15 cellular contexts compared by ENCODE assay signal in the genomic region with DNA sequence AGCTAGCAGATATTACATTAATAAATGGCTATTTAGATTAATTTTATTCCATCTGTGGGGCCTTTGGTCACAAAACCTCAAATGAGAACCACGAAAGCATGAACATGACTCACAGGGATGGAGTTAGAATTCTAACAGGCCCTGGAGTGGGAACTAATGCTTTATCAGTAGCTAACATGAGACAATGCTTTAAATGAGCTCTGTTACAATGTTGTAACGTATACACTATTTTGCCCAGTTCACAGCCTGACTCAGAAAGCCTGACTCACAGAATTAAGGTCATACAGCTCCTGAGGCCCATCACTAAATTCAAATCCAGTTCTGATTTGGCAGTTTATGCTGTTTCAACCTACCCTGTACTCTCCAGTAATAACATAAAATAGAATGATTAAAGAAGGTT. TPM values are rescaled to one million over a fixed set of nuclear protein-coding genes. Genes with fewer than 3 reads are reported as not detected.
DNase-seq lines count a peak whose midpoint lies in the region; ATAC-seq and TF ChIP-seq lines count a peak whose summit lies in the region.
"Had no signal": no experiment of that assay in that cellular context is flagged by ENCODE, and none has a peak within 500 bp of the region (broad histone marks: within the 10 kb centered on the region; RNA-seq: fewer than 3 reads in every experiment).

No MANE protein-coding gene starts in this region.

- no peaks in the 10 kb centered on the region for H3K4me1 Mint-ChIP-seq in nephron progenitor cell
- H3K4me1 Mint-ChIP-seq in CD4-positive, alpha-beta T cell (ENCODE audit: low read depth) = no peaks in the 10 kb centered on the region
- H3K4me1 Mint-ChIP-seq: CD8-positive, alpha-beta memory T cell had no signal

- ATAC-seq in Panc1 = no peak; the same call in 1 of the 2 replicates
- ATAC-seq in left colon = no peak
- no peak for ATAC-seq in CD4-positive, alpha-beta T cell (ENCODE audit: poor library complexity)

- BruUV-seq in Panc1 (replicated peaks; lab: Mats Ljungman, UMichigan) = no TSS peak

- intact Hi-C loops in Panc1 (cut with micrococcal nuclease; ENCODE audit: unreplicated experiment) (no loop called here), left colon (cut with DNase I, micrococcal nuclease) (no loop called here), transverse colon (cut with DNase I; ENCODE audit: low total_unique reads) (no loop called here)
- intact Hi-C loops in CD4-positive, alpha-beta T cell (cut with DNase I, micrococcal nuclease) = no loop called here

- no peak for TF ChIP-seq EP300 in transverse colon (IDR thresholded peaks at IDR 0.05; ENCODE audit: low read depth)

- peaks cover 4% of the 10 kb centered on the region for H3K27me3 Mint-ChIP-seq in nephron progenitor cell (ENCODE audit: low read depth, poor library complexity)
- H3K27me3 Mint-ChIP-seq in CD4-positive, alpha-beta T cell = no peaks in the 10 kb centered on the region
- H3K27me3 Mint-ChIP-seq: activated naive CD8-positive, alpha-beta T cell; CD8-positive, alpha-beta memory T cell had no signal

- H3K36me3 ChIP-seq in Panc1 (ENCODE audit: control insufficient read depth, insufficient read depth, low read length) = no peaks in the 10 kb centered on the region
- no peaks in the 10 kb centered on the region for H3K36me3 ChIP-seq in transverse colon
- H3K36me3 ChIP-seq: WERI-Rb-1 had no signal

- no peak for TF ChIP-seq POLR2A in transverse colon (IDR thresholded peaks at IDR 0.05)

- CTCF ChIA-PET in Panc1 (lab: Charles Lee) = no interaction called here
- CTCF ChIA-PET in CD4-positive, alpha-beta T cell (lab: Charles Lee) = no interaction called here

- POLR2A ChIA-PET in Panc1 (lab: Charles Lee) = no interaction called here
- POLR2A ChIA-PET in CD4-positive, alpha-beta T cell (lab: Charles Lee) = no interaction called here

- H3K36me3 Mint-ChIP-seq in nephron progenitor cell (ENCODE audit: low read depth) = no peaks in the 10 kb centered on the region
- H3K36me3 Mint-ChIP-seq in CD4-positive, alpha-beta T cell (ENCODE audit: low read depth) = no peaks in the 10 kb centered on the region
- H3K36me3 Mint-ChIP-seq: activated naive CD8-positive, alpha-beta T cell; CD8-positive, alpha-beta memory T cell had no signal

- DNase-seq in COLO829 (ENCODE audit: low spot score) (peak; percentile 28), Panc1 (ENCODE audit: low read depth, low spot score) (no peak), dermis blood vessel endothelial cell (peak; percentile 84), myocyte (ENCODE audit: low read depth) (peak; percentile 75), nephron progenitor cell (no peak), left colon (no peak), transverse colon (no peak)
- no peak for DNase-seq in CD4-positive, alpha-beta T cell
- DNase-seq: activated CD8-positive, alpha-beta memory T cell treated with anti-CD3 and anti-CD28 coated beads, Interleukin-2, amount 50 U/mL, for 48 hours; CD8-positive, alpha-beta memory T cell; effector CD8-positive, alpha-beta T cell; NCI-H1092; NCI-H526; WERI-Rb-1 had no signal

- no peak for TF ChIP-seq CTCF in Panc1 (IDR thresholded peaks at IDR 0.05)
- TF ChIP-seq CTCF in nephron progenitor cell (IDR thresholded peaks at IDR 0.05) = no peak
- TF ChIP-seq CTCF in CD4-positive, alpha-beta T cell (IDR thresholded peaks at IDR 0.05) = no peak
- TF ChIP-seq CTCF in transverse colon (IDR thresholded peaks at IDR 0.05) = no peak

- H3K27ac Mint-ChIP-seq in nephron progenitor cell = no peak overlapping the region
- H3K27ac Mint-ChIP-seq in CD4-positive, alpha-beta T cell = no peak overlapping the region
- H3K27ac Mint-ChIP-seq: activated naive CD8-positive, alpha-beta T cell; CD8-positive, alpha-beta memory T cell had no signal

- in situ Hi-C loops in Panc1 (cut with HindIII; ENCODE audit: low pct_unique_long_range_greater_than_20kb, low sequenced_read_pairs) (no loop called here), transverse colon (cut with MboI; ENCODE audit: low pct_ligation_motif_present in 1 of 4, low pct_unique_long_range_greater_than_20kb in 1 of 4, low sequenced_read_pairs in 3 of 4) (no loop called here)

- no peak overlapping the region for H3K4me3 Mint-ChIP-seq in nephron progenitor cell
- H3K4me3 Mint-ChIP-seq in CD4-positive, alpha-beta T cell = no peak overlapping the region
- H3K4me3 Mint-ChIP-seq: activated naive CD8-positive, alpha-beta T cell; CD8-positive, alpha-beta memory T cell had no signal

- no peaks in the 10 kb centered on the region for H3K27me3 ChIP-seq in Panc1 (ENCODE audit: control insufficient read depth, insufficient read depth, low read length)
- no peaks in the 10 kb centered on the region for H3K27me3 ChIP-seq in CD4-positive, alpha-beta T cell (ENCODE audit: control insufficient read depth, insufficient read depth, low read length)
- H3K27me3 ChIP-seq in transverse colon = no peaks in the 10 kb centered on the region

- H3K4me1 ChIP-seq in Panc1 (ENCODE audit: control insufficient read depth, insufficient read depth, low read length) = peaks cover 9% of the 10 kb centered on the region; the same call in 1 of the 2 replicates
- no peaks in the 10 kb centered on the region for H3K4me1 ChIP-seq in transverse colon

- H3K4me3 ChIP-seq in Panc1 (ENCODE audit: low read depth in 2 of 2, low read length in 2 of 2) (no peak overlapping the region), transverse colon (no peak overlapping the region)

- H3K9me3 ChIP-seq in Panc1 (ENCODE audit: control insufficient read depth, insufficient read depth, low read depth, low read length) = no peaks in the 10 kb centered on the region
- no peaks in the 10 kb centered on the region for H3K9me3 ChIP-seq in CD4-positive, alpha-beta T cell (ENCODE audit: control insufficient read depth, low read length)
- H3K9me3 ChIP-seq in transverse colon = no peaks in the 10 kb centered on the region

- H3K27ac ChIP-seq in Panc1 (ENCODE audit: low read length) (peak overlapping the region; percentile 48), transverse colon (no peak overlapping the region)
- no peak overlapping the region for H3K27ac ChIP-seq in CD4-positive, alpha-beta T cell (ENCODE audit: low read depth, low read length)
- H3K27ac ChIP-seq: WERI-Rb-1 had no signal

- H3K9me3 Mint-ChIP-seq in nephron progenitor cell = peaks cover 5% of the 10 kb centered on the region
- H3K9me3 Mint-ChIP-seq in CD4-positive, alpha-beta T cell = no peaks in the 10 kb centered on the region

- 54 to 57% methylated on average over 2 of the region's 2 CpGs for WGBS in transverse colon (ENCODE audit: low coverage in 1 of 2), 2 donors

RNA-seq across cellular contexts. Expression of gene VEGFC, which starts 23.2 kb away (rescaled TPM):
- 15.7 TPM for total RNA-seq in Panc1 (2021; ENCODE audit: unreplicated experiment)
- 7.1 TPM for polyA plus RNA-seq in Panc1 (2012; ENCODE audit: insufficient read length)
- total RNA-seq in dermis blood vessel endothelial cell = 4.4 and 10.8 TPM in 2 replicates
- 8.1 and 13.0 TPM in 2 replicates for total RNA-seq in myocyte
- polyA plus RNA-seq in myocyte (2012) = 13.4 TPM
- total RNA-seq in left colon = 1 to 10 TPM; 2.5 TPM
- total RNA-seq in CD4-positive, alpha-beta T cell = not detected
- total RNA-seq in transverse colon = 1 to 10 TPM in 3 of 4 donors, not detected in 1; 1.2 to 2.9 (median 2.2) TPM
- total RNA-seq: CD8-positive, alpha-beta memory T cell had no signal
- polyA plus RNA-seq: CD8-positive, alpha-beta memory T cell had no signal

Comparison
In these comparisons a context has a peak if more than half of its experiments do, and no peak if none do; other contexts are left out.
1. DNase-seq: peak in COLO829 (single experiment), dermis blood vessel endothelial cell (single experiment) and myocyte (single experiment); none in Panc1 (single experiment), nephron progenitor cell (single experiment), left colon (0 of 2), CD4-positive, alpha-beta T cell (0 of 10) and transverse colon (single experiment).